Comparison of ENCODE assay signal across 8 cellular contexts in genomic region chr16:11742041-11742535, GRCh38. TPM values are rescaled to one million over a fixed set of nuclear protein-coding genes. Genes with fewer than 3 reads are reported as not detected.
A peak's percentile ranks its signal among the peaks of the same experiment; 100 is the strongest.
DNase-seq lines count a peak whose midpoint lies in the region; ATAC-seq and TF ChIP-seq lines count a peak whose summit lies in the region.

No MANE protein-coding gene starts in this region.

- no peaks in the 10 kb centered on the region for H3K9me3 Mint-ChIP-seq in CD4-positive, alpha-beta memory T cell
- no peaks in the 10 kb centered on the region for H3K9me3 Mint-ChIP-seq in activated CD4-positive, alpha-beta T cell treated with anti-CD3 and anti-CD28 coated beads for 36 hours (ENCODE audit: low read depth)
- H3K9me3 Mint-ChIP-seq in endodermal cell (no peaks in the 10 kb centered on the region), naive B cell (no peaks in the 10 kb centered on the region)

- CTCF ChIA-PET in CD4-positive, alpha-beta memory T cell (lab: Charles Lee; ENCODE audit: partially characterized antibody), result interaction anchor here (0.6 to 4.0 kb wide), 11 partner anchors 10 to 779 kb away, joined by 3 to 27 read pairs (median 4); partner anchors contain the start of gene ZC3H7A
- CTCF ChIA-PET in activated CD4-positive, alpha-beta T cell treated with anti-CD3 and anti-CD28 coated beads for 36 hours (lab: Charles Lee), result interaction anchor here (0.6 to 3.5 kb wide), 6 partner anchors 8 to 792 kb away, joined by 3 to 20 read pairs (median 3); partner anchors contain the start of genes GSPT1 and ZC3H7A

- H3K27ac ChIP-seq in CD4-positive, alpha-beta memory T cell (ENCODE audit: low read depth, low read length), result peak overlapping the region; percentile 88
- H3K27ac ChIP-seq in endodermal cell (ENCODE audit: low read depth, low read length), result peak overlapping the region; percentile 81
- H3K27ac ChIP-seq in tibial artery, result peak overlapping the region; percentile 95 to 97

- H3K36me3 ChIP-seq in CD4-positive, alpha-beta memory T cell (ENCODE audit: insufficient read depth, low read length), result peaks cover 6% of the 10 kb centered on the region
- H3K36me3 ChIP-seq in endodermal cell (ENCODE audit: control insufficient read depth, insufficient read depth, low read length) (peaks cover 7% of the 10 kb centered on the region), tibial artery (peaks cover 0 to under 1% (median 0%) of the 10 kb centered on the region in 3 donors)

- peak; percentile 37 for ATAC-seq in activated CD4-positive, alpha-beta T cell treated with anti-CD3 and anti-CD28 coated beads for 36 hours
- peak; percentile 34 to 42 for ATAC-seq in naive B cell (ENCODE audit: low read depth in 2 of 2)

- peak overlapping the region; percentile 96 to 98 (median 96) for H3K27ac Mint-ChIP-seq in CD4-positive, alpha-beta memory T cell
- peak overlapping the region; percentile 93 for H3K27ac Mint-ChIP-seq in activated CD4-positive, alpha-beta T cell treated with anti-CD3 and anti-CD28 coated beads for 36 hours
- peak overlapping the region; percentile 94 for H3K27ac Mint-ChIP-seq in endodermal cell
- peak overlapping the region; percentile 64 to 96 (median 94) for H3K27ac Mint-ChIP-seq in naive B cell

- peaks cover 0 to 35% of the 10 kb centered on the region in 2 donors for H3K36me3 Mint-ChIP-seq in CD4-positive, alpha-beta memory T cell
- H3K36me3 Mint-ChIP-seq in activated CD4-positive, alpha-beta T cell treated with anti-CD3 and anti-CD28 coated beads for 36 hours (ENCODE audit: low read depth), result peaks cover 12% of the 10 kb centered on the region
- H3K36me3 Mint-ChIP-seq in endodermal cell (ENCODE audit: low read depth), result peaks cover 18% of the 10 kb centered on the region
- H3K36me3 Mint-ChIP-seq in naive B cell, result no peaks in the 10 kb centered on the region

- peak overlapping the region; percentile 86 for H3K9ac ChIP-seq in endodermal cell (ENCODE audit: extremely low read depth, low read length, poor library complexity, severe bottlenecking)

- intact Hi-C loops in CD4-positive, alpha-beta memory T cell (cut with micrococcal nuclease), result loop anchor here (1.0 to 5.0 kb wide), 6 partner anchors 41 to 485 kb away; partner anchors contain the start of genes GSPT1, RSL1D1, SNN and SOCS1
- intact Hi-C loops in activated CD4-positive, alpha-beta T cell treated with anti-CD3 and anti-CD28 coated beads for 36 hours (cut with DNase I, micrococcal nuclease), result loop anchor here (1.0 to 5.0 kb wide), 9 partner anchors 41 to 997 kb away; partner anchors contain the start of genes RSL1D1 (in 2 of the 2), CLEC16A (in 1 of the 2), SNN (in 1 of the 2) and SNX29 (in 1 of the 2)
- intact Hi-C loops in tibial artery (cut with DNase I; ENCODE audit: low total_unique reads), result loop anchor here (1.0 kb wide), 1 partner anchor 55 kb away; the partner anchor contains the start of gene ZC3H7A

- TF ChIP-seq CTCF in GM20000 (IDR thresholded peaks at IDR 0.05; ENCODE audit: extremely low read depth, missing control alignments), result no peak
- no peak for TF ChIP-seq CTCF in endodermal cell (conservative IDR thresholded peaks at IDR 0.05)
- no peak for TF ChIP-seq CTCF in tibial artery (IDR thresholded peaks at IDR 0.05)

- H3K27me3 ChIP-seq in CD4-positive, alpha-beta memory T cell (ENCODE audit: insufficient read depth, low read length), result no peaks in the 10 kb centered on the region
- H3K27me3 ChIP-seq in endodermal cell (ENCODE audit: control insufficient read depth, insufficient read depth, low read length, poor library complexity, severe bottlenecking) (no peaks in the 10 kb centered on the region), tibial artery (no peaks in the 10 kb centered on the region)

- peak overlapping the region; percentile 94 to 98 (median 95) for H3K4me3 Mint-ChIP-seq in CD4-positive, alpha-beta memory T cell
- peak overlapping the region; percentile 88 for H3K4me3 Mint-ChIP-seq in activated CD4-positive, alpha-beta T cell treated with anti-CD3 and anti-CD28 coated beads for 36 hours
- H3K4me3 Mint-ChIP-seq in endodermal cell, result peak overlapping the region; percentile 84
- H3K4me3 Mint-ChIP-seq in naive B cell, result peak overlapping the region; percentile 88 to 96 (median 92)

- 0 to 1% methylated on average over 14 to 40 of the region's 40 CpGs for WGBS in endodermal cell (ENCODE audit: insufficient coverage in 1 of 2, insufficient read length in 1 of 2), 2 experiments

- peaks cover 54% of the 10 kb centered on the region for H3K4me1 ChIP-seq in CD4-positive, alpha-beta memory T cell (ENCODE audit: insufficient read depth, low read length)
- peaks cover 9% of the 10 kb centered on the region for H3K4me1 ChIP-seq in endodermal cell (ENCODE audit: control insufficient read depth, insufficient read depth, low read length)
- peaks cover 0 to 42% (median 23%) of the 10 kb centered on the region in 4 donors for H3K4me1 ChIP-seq in tibial artery

- POLR2A ChIA-PET in CD4-positive, alpha-beta memory T cell (lab: Charles Lee; ENCODE audit: partially characterized antibody), result interaction anchor here (0.6 to 4.4 kb wide), 35 partner anchors 9 to 998 kb away, joined by 3 to 94 read pairs (median 5); partner anchors contain the start of genes CLEC16A, DEXI, GSPT1 and NUBP1
- POLR2A ChIA-PET in activated CD4-positive, alpha-beta T cell treated with anti-CD3 and anti-CD28 coated beads for 36 hours (lab: Charles Lee), result interaction anchor here (0.6 to 2.2 kb wide), 11 partner anchors 10 to 784 kb away, joined by 3 to 22 read pairs (median 4); partner anchors contain the start of genes GSPT1, RSL1D1, SOCS1 and ZC3H7A

- H3K4me1 Mint-ChIP-seq in CD4-positive, alpha-beta memory T cell, result peaks cover 39 to 60% (median 48%) of the 10 kb centered on the region in 4 donors
- H3K4me1 Mint-ChIP-seq in activated CD4-positive, alpha-beta T cell treated with anti-CD3 and anti-CD28 coated beads for 36 hours, result peaks cover 55% of the 10 kb centered on the region
- H3K4me1 Mint-ChIP-seq in endodermal cell (peaks cover 26% of the 10 kb centered on the region), naive B cell (peaks cover 27 to 62% (median 46%) of the 10 kb centered on the region in 3 donors)

- H3K4me3 ChIP-seq in CD4-positive, alpha-beta memory T cell (ENCODE audit: low read length in 2 of 2), result peak overlapping the region; percentile 30 to 91
- H3K4me3 ChIP-seq in endodermal cell (ENCODE audit: low read length), result peak overlapping the region; percentile 92
- H3K4me3 ChIP-seq in tibial artery, result peak overlapping the region; percentile 85 to 92

- H3K27me3 Mint-ChIP-seq in CD4-positive, alpha-beta memory T cell, result no peaks in the 10 kb centered on the region
- no peaks in the 10 kb centered on the region for H3K27me3 Mint-ChIP-seq in activated CD4-positive, alpha-beta T cell treated with anti-CD3 and anti-CD28 coated beads for 36 hours
- no peaks in the 10 kb centered on the region for H3K27me3 Mint-ChIP-seq in endodermal cell (ENCODE audit: insufficient read depth)
- H3K27me3 Mint-ChIP-seq in naive B cell, result no peaks in the 10 kb centered on the region

- no peaks in the 10 kb centered on the region for H3K9me3 ChIP-seq in CD4-positive, alpha-beta memory T cell (ENCODE audit: control insufficient read depth in 1 of 2, low read length in 2 of 2)
- H3K9me3 ChIP-seq in endodermal cell (ENCODE audit: control insufficient read depth, low read length) (no peaks in the 10 kb centered on the region), tibial artery (no peaks in the 10 kb centered on the region)

- peak in 2 of 5 donors; percentile 52 to 62 for DNase-seq in CD4-positive, alpha-beta memory T cell
- DNase-seq in GM20000 (ENCODE audit: low spot score) (peak; percentile 53), HPDE6-E6E7 (ENCODE audit: extremely low spot score) (peak; percentile 25), endodermal cell (peak; percentile 82), naive B cell (no peak), tibial artery (peak; percentile 28 to 77), NCI-H748 treated with DMSO at 0.1 percent for 48 hours (lab: John Stamatoyannopoulos, UW) (no peak)
- peak; percentile 71 for DNase-seq in activated CD4-positive, alpha-beta T cell treated with anti-CD3 and anti-CD28 coated beads for 36 hours

RNA-seq across cellular contexts. Expression of gene TXNDC11, which starts 0.6 kb away (rescaled TPM):
- total RNA-seq in CD4-positive, alpha-beta memory T cell, result 10 to 100 TPM; 51.7 to 59.8 TPM
- 10 to 100 TPM; 54.7 to 62.6 TPM for polyA plus RNA-seq in CD4-positive, alpha-beta memory T cell
- total RNA-seq in activated CD4-positive, alpha-beta T cell treated with anti-CD3 and anti-CD28 coated beads for 36 hours, result 10 to 100 TPM; 27.3 to 28.3 TPM
- total RNA-seq in endodermal cell, result 10 to 100 TPM; 16.4 to 20.8 TPM
- 13.2 TPM for polyA plus RNA-seq in endodermal cell (2013, experiment 1 of 2)
- polyA plus RNA-seq in endodermal cell (2013, experiment 2 of 2), result 13.6 TPM
- 10 to 100 TPM; 34.6 to 65.6 (median 40.2) TPM for polyA plus RNA-seq in naive B cell (ENCODE audit: low read depth in 6 of 6)

RNA-seq across cellular contexts. Expression of gene ZC3H7A, which starts 55.0 kb away (rescaled TPM):
- 10 to 100 TPM; 85.0 to 92.1 TPM for total RNA-seq in CD4-positive, alpha-beta memory T cell
- polyA plus RNA-seq in CD4-positive, alpha-beta memory T cell, result 10 to 100 TPM; 39.9 to 47.6 TPM
- total RNA-seq in activated CD4-positive, alpha-beta T cell treated with anti-CD3 and anti-CD28 coated beads for 36 hours, result 10 to 100 TPM; 74.1 to 95.1 TPM
- 10 to 100 TPM; 37.7 to 38.5 TPM for total RNA-seq in endodermal cell
- 49.7 TPM for polyA plus RNA-seq in endodermal cell (2013, experiment 1 of 2)
- polyA plus RNA-seq in endodermal cell (2013, experiment 2 of 2), result 47.6 TPM
- polyA plus RNA-seq in naive B cell (ENCODE audit: low read depth in 6 of 6), result 10 to 100 TPM; 20.7 to 38.4 (median 32.0) TPM

Comparison
In these comparisons a context has a peak if more than half of its experiments do, and no peak if none do; other contexts are left out.
1. DNase-seq: peak in GM20000 (single experiment), HPDE6-E6E7 (single experiment), activated CD4-positive, alpha-beta T cell treated with anti-CD3 and anti-CD28 coated beads for 36 hours (single experiment), endodermal cell (single experiment) and tibial artery (2 of 2); none in naive B cell (single experiment) and NCI-H748 treated with DMSO at 0.1 percent for 48 hours (single experiment).
2. Peak in every context shown above with its lines, with median percentiles within 50 percentile points of each other: H3K27ac ChIP-seq, H3K4me3 ChIP-seq, H3K27ac Mint-ChIP-seq and H3K4me3 Mint-ChIP-seq.